Comparison of ENCODE assay signal across 1 cellular context in the genomic region with DNA sequence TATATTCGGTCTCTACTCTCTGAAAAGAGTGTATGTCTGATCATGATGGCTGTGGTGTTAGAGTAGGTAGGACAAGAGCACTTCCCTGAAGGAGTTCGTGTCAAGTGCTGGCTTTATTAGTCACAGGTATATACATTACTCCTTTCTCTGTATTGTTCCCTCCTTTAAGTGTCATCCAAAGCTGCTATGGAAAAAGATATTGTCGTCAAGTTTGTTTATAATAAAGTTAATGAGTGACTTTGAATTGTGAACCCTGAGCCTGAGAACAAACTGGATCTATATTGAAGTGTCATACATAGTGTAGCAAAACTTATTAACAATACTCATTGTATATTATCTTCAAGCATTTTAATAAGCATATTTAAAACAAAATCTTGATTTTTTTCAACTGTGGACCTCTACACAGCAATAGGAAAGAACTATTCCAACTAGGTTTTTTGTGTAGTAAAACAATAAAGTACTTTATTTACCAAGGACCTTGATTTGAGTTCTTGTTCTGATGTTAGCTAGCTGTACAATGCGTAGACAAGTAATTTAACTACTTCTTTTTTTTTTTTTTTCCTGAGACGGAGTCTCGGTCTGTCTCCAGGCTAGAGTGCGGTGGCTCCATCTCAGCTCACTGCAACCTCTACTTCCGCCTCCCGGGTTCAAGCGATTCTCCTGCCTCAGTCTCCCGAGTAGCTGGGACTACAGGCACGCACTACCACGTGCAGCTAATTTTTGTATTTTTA.
TF ChIP-seq lines count a peak whose summit lies in the region.

No MANE protein-coding gene starts in this region.

TF ChIP-seq in HepG2, 621 proteins besides CTCF, POLR2A, EP300 and RAD21 (continued from another document and continues in another):
- TF ChIP-seq, protein P1, sequence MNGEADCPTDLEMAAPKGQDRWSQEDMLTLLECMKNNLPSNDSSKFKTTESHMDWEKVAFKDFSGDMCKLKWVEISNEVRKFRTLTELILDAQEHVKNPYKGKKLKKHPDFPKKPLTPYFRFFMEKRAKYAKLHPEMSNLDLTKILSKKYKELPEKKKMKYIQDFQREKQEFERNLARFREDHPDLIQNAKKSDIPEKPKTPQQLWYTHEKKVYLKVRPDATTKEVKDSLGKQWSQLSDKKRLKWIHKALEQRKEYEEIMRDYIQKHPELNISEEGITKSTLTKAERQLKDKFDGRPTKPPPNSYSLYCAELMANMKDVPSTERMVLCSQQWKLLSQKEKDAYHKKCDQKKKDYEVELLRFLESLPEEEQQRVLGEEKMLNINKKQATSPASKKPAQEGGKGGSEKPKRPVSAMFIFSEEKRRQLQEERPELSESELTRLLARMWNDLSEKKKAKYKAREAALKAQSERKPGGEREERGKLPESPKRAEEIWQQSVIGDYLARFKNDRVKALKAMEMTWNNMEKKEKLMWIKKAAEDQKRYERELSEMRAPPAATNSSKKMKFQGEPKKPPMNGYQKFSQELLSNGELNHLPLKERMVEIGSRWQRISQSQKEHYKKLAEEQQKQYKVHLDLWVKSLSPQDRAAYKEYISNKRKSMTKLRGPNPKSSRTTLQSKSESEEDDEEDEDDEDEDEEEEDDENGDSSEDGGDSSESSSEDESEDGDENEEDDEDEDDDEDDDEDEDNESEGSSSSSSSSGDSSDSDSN (CRISPR knock-in tag; IDR thresholded peaks at IDR 0.05), result no peak
- TF ChIP-seq SOX6 (IDR thresholded peaks at IDR 0.05) (no peak), SOX6 (CRISPR knock-in tag; IDR thresholded peaks at IDR 0.05) (peak; percentile 91), TBX3 (IDR thresholded peaks at IDR 0.05; ENCODE audit: borderline replicate concordance) (peak; percentile 39; the same call in 1 of the 2 replicates), SALL1 (CRISPR knock-in tag; IDR thresholded peaks at IDR 0.05) (peak; percentile 13; the same call in 1 of the 2 replicates), SPEN (CRISPR knock-in tag; IDR thresholded peaks at IDR 0.05; ENCODE audit: low read depth) (no peak), ZNF75D (CRISPR knock-in tag; IDR thresholded peaks at IDR 0.05; ENCODE audit: borderline replicate concordance) (no peak), SOX13 (IDR thresholded peaks at IDR 0.05) (no peak), SOX13 (CRISPR knock-in tag; conservative IDR thresholded peaks at IDR 0.05 in 1 of 2, IDR thresholded peaks at IDR 0.05 in 1 of 2) (peak in 1 of 2 experiments; percentile 91; a peak in 2 of 4 replicates), RFX3 (CRISPR knock-in tag; IDR thresholded peaks at IDR 0.05) (no peak), ISL2 (CRISPR knock-in tag; IDR thresholded peaks at IDR 0.05) (peak; percentile 32; the same call in 1 of the 2 replicates), ZFP82 (CRISPR knock-in tag; IDR thresholded peaks at IDR 0.05; ENCODE audit: borderline replicate concordance) (no peak), ZNF839 (CRISPR knock-in tag; IDR thresholded peaks at IDR 0.05; ENCODE audit: borderline replicate concordance) (no peak), NFIC (IDR thresholded peaks at IDR 0.05; ENCODE audit: low read length) (0 out of 2 replicates have a peak, but pooled peaks have one; percentile 49), KDM6A (CRISPR knock-in tag; IDR thresholded peaks at IDR 0.05; ENCODE audit: low read depth) (peak; percentile 69), IRF2 (CRISPR knock-in tag; IDR thresholded peaks at IDR 0.05) (no peak), SAP130 (CRISPR knock-in tag; IDR thresholded peaks at IDR 0.05; ENCODE audit: low read depth) (0 out of 2 replicates have a peak, but pooled peaks have one; percentile 37), TBX2 (CRISPR knock-in tag; IDR thresholded peaks at IDR 0.05; ENCODE audit: borderline replicate concordance) (0 out of 2 replicates have a peak, but pooled peaks have one; percentile 36)
- TF ChIP-seq, protein P2, sequence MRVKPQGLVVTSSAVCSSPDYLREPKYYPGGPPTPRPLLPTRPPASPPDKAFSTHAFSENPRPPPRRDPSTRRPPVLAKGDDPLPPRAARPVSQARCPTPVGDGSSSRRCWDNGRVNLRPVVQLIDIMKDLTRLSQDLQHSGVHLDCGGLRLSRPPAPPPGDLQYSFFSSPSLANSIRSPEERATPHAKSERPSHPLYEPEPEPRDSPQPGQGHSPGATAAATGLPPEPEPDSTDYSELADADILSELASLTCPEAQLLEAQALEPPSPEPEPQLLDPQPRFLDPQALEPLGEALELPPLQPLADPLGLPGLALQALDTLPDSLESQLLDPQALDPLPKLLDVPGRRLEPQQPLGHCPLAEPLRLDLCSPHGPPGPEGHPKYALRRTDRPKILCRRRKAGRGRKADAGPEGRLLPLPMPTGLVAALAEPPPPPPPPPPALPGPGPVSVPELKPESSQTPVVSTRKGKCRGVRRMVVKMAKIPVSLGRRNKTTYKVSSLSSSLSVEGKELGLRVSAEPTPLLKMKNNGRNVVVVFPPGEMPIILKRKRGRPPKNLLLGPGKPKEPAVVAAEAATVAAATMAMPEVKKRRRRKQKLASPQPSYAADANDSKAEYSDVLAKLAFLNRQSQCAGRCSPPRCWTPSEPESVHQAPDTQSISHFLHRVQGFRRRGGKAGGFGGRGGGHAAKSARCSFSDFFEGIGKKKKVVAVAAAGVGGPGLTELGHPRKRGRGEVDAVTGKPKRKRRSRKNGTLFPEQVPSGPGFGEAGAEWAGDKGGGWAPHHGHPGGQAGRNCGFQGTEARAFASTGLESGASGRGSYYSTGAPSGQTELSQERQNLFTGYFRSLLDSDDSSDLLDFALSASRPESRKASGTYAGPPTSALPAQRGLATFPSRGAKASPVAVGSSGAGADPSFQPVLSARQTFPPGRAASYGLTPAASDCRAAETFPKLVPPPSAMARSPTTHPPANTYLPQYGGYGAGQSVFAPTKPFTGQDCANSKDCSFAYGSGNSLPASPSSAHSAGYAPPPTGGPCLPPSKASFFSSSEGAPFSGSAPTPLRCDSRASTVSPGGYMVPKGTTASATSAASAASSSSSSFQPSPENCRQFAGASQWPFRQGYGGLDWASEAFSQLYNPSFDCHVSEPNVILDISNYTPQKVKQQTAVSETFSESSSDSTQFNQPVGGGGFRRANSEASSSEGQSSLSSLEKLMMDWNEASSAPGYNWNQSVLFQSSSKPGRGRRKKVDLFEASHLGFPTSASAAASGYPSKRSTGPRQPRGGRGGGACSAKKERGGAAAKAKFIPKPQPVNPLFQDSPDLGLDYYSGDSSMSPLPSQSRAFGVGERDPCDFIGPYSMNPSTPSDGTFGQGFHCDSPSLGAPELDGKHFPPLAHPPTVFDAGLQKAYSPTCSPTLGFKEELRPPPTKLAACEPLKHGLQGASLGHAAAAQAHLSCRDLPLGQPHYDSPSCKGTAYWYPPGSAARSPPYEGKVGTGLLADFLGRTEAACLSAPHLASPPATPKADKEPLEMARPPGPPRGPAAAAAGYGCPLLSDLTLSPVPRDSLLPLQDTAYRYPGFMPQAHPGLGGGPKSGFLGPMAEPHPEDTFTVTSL (CRISPR knock-in tag; IDR thresholded peaks at IDR 0.05; ENCODE audit: borderline replicate concordance), result peak; percentile 23; the same call in 1 of the 2 replicates
- TF ChIP-seq, protein P3, sequence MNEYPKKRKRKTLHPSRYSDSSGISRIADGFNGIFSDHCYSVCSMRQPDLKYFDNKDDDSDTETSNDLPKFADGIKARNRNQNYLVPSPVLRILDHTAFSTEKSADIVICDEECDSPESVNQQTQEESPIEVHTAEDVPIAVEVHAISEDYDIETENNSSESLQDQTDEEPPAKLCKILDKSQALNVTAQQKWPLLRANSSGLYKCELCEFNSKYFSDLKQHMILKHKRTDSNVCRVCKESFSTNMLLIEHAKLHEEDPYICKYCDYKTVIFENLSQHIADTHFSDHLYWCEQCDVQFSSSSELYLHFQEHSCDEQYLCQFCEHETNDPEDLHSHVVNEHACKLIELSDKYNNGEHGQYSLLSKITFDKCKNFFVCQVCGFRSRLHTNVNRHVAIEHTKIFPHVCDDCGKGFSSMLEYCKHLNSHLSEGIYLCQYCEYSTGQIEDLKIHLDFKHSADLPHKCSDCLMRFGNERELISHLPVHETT (CRISPR knock-in tag; conservative IDR thresholded peaks at IDR 0.05), result no peak
- TF ChIP-seq, protein P4, sequence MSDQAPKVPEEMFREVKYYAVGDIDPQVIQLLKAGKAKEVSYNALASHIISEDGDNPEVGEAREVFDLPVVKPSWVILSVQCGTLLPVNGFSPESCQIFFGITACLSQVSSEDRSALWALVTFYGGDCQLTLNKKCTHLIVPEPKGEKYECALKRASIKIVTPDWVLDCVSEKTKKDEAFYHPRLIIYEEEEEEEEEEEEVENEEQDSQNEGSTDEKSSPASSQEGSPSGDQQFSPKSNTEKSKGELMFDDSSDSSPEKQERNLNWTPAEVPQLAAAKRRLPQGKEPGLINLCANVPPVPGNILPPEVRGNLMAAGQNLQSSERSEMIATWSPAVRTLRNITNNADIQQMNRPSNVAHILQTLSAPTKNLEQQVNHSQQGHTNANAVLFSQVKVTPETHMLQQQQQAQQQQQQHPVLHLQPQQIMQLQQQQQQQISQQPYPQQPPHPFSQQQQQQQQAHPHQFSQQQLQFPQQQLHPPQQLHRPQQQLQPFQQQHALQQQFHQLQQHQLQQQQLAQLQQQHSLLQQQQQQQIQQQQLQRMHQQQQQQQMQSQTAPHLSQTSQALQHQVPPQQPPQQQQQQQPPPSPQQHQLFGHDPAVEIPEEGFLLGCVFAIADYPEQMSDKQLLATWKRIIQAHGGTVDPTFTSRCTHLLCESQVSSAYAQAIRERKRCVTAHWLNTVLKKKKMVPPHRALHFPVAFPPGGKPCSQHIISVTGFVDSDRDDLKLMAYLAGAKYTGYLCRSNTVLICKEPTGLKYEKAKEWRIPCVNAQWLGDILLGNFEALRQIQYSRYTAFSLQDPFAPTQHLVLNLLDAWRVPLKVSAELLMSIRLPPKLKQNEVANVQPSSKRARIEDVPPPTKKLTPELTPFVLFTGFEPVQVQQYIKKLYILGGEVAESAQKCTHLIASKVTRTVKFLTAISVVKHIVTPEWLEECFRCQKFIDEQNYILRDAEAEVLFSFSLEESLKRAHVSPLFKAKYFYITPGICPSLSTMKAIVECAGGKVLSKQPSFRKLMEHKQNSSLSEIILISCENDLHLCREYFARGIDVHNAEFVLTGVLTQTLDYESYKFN (CRISPR knock-in tag; conservative IDR thresholded peaks at IDR 0.05), result peak; percentile 87
- TF ChIP-seq, protein P5, sequence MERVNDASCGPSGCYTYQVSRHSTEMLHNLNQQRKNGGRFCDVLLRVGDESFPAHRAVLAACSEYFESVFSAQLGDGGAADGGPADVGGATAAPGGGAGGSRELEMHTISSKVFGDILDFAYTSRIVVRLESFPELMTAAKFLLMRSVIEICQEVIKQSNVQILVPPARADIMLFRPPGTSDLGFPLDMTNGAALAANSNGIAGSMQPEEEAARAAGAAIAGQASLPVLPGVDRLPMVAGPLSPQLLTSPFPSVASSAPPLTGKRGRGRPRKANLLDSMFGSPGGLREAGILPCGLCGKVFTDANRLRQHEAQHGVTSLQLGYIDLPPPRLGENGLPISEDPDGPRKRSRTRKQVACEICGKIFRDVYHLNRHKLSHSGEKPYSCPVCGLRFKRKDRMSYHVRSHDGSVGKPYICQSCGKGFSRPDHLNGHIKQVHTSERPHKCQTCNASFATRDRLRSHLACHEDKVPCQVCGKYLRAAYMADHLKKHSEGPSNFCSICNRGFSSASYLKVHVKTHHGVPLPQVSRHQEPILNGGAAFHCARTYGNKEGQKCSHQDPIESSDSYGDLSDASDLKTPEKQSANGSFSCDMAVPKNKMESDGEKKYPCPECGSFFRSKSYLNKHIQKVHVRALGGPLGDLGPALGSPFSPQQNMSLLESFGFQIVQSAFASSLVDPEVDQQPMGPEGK (CRISPR knock-in tag; IDR thresholded peaks at IDR 0.05), result no peak
- TF ChIP-seq, protein P6, sequence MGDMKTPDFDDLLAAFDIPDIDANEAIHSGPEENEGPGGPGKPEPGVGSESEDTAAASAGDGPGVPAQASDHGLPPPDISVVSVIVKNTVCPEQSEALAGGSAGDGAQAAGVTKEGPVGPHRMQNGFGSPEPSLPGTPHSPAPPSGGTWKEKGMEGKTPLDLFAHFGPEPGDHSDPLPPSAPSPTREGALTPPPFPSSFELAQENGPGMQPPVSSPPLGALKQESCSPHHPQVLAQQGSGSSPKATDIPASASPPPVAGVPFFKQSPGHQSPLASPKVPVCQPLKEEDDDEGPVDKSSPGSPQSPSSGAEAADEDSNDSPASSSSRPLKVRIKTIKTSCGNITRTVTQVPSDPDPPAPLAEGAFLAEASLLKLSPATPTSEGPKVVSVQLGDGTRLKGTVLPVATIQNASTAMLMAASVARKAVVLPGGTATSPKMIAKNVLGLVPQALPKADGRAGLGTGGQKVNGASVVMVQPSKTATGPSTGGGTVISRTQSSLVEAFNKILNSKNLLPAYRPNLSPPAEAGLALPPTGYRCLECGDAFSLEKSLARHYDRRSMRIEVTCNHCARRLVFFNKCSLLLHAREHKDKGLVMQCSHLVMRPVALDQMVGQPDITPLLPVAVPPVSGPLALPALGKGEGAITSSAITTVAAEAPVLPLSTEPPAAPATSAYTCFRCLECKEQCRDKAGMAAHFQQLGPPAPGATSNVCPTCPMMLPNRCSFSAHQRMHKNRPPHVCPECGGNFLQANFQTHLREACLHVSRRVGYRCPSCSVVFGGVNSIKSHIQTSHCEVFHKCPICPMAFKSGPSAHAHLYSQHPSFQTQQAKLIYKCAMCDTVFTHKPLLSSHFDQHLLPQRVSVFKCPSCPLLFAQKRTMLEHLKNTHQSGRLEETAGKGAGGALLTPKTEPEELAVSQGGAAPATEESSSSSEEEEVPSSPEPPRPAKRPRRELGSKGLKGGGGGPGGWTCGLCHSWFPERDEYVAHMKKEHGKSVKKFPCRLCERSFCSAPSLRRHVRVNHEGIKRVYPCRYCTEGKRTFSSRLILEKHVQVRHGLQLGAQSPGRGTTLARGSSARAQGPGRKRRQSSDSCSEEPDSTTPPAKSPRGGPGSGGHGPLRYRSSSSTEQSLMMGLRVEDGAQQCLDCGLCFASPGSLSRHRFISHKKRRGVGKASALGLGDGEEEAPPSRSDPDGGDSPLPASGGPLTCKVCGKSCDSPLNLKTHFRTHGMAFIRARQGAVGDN (CRISPR knock-in tag; IDR thresholded peaks at IDR 0.05), result 0 out of 2 replicates have a peak, but pooled peaks have one; percentile 14
- TF ChIP-seq, protein P7, sequence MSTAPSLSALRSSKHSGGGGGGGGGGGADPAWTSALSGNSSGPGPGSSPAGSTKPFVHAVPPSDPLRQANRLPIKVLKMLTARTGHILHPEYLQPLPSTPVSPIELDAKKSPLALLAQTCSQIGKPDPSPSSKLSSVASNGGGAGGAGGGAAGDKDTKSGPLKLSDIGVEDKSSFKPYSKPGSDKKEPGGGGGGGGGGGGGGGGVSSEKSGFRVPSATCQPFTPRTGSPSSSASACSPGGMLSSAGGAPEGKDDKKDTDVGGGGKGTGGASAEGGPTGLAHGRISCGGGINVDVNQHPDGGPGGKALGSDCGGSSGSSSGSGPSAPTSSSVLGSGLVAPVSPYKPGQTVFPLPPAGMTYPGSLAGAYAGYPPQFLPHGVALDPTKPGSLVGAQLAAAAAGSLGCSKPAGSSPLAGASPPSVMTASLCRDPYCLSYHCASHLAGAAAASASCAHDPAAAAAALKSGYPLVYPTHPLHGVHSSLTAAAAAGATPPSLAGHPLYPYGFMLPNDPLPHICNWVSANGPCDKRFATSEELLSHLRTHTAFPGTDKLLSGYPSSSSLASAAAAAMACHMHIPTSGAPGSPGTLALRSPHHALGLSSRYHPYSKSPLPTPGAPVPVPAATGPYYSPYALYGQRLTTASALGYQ (CRISPR knock-in tag; IDR thresholded peaks at IDR 0.05), result peak; percentile 38; the same call in 1 of the 2 replicates
- TF ChIP-seq, protein P8, sequence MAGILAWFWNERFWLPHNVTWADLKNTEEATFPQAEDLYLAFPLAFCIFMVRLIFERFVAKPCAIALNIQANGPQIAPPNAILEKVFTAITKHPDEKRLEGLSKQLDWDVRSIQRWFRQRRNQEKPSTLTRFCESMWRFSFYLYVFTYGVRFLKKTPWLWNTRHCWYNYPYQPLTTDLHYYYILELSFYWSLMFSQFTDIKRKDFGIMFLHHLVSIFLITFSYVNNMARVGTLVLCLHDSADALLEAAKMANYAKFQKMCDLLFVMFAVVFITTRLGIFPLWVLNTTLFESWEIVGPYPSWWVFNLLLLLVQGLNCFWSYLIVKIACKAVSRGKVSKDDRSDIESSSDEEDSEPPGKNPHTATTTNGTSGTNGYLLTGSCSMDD (CRISPR knock-in tag; IDR thresholded peaks at IDR 0.05), result no peak
